ENCODE assay signal across 8 cellular contexts in the genomic region with DNA sequence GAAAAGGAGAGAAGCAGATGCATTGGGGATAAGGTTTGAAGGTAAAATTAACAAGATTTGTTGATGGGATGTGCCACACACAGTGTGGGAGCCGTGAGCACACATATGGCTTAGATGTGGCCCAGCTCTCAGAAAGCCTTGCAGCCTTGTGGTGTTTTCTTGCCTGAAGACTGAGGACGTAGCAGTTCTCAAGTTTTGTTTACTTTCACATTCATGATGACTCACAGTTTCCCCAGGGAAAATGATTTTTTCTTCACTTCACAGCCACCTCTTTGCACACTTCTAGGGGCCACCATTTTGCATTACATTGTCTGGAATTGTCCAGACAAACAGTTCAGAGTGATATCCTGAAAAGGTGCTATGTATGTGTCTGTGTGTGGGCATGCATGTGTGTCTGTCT.
DNase-seq lines count a peak whose midpoint lies in the region; ATAC-seq, FAIRE-seq and TF ChIP-seq lines count a peak whose summit lies in the region.

No MANE protein-coding gene starts in this region.

- no peak for TF ChIP-seq CTCF in A673 (conservative IDR thresholded peaks at IDR 0.05; ENCODE audit: low read depth, low read length)
- no peak for TF ChIP-seq CTCF in kidney (IDR thresholded peaks at IDR 0.05; ENCODE audit: borderline replicate concordance, extremely low read depth, insufficient read depth)

- DNase-seq in A673 (ENCODE audit: low spot score) (peak; percentile 69), amniotic epithelial cell (ENCODE audit: low read depth) (peak; percentile 90), skeletal muscle cell (ENCODE audit: low read depth) (peak; percentile 86), kidney (no peak), COLO668 (lab: John Stamatoyannopoulos, UW; ENCODE audit: unreplicated experiment) (no peak)
- DNase-seq in stimulated activated CD8-positive, alpha-beta memory T cell treated with anti-CD3 and anti-CD28 coated beads, Interleukin-4, amount 100 ng/mL, for 48 hours = no peak

- no peak overlapping the region for H3K9ac ChIP-seq in kidney (ENCODE audit: low read length in 2 of 2)

- no peak for FAIRE-seq in kidney (lab: Jason Lieb, UNC)

- intact Hi-C loops in A673 (cut with micrococcal nuclease; ENCODE audit: unreplicated experiment) (no loop called here), kidney (cut with DNase I) (no loop called here)

- H3K9me3 ChIP-seq in A673 (ENCODE audit: low read depth, low read length, poor library complexity, severe bottlenecking) = peaks cover 2% of the 10 kb centered on the region
- H3K9me3 ChIP-seq in kidney (ENCODE audit: control insufficient read depth in 1 of 2, low read length in 2 of 2) = no peaks in the 10 kb centered on the region

- no TSS peak for BruUV-seq in A673 (replicated peaks; lab: Mats Ljungman, UMichigan)

- no peak overlapping the region for H3K4me3 ChIP-seq in A673 (ENCODE audit: low read depth, low read length, poor library complexity, severe bottlenecking)
- no peak overlapping the region for H3K4me3 ChIP-seq in skeletal muscle cell (ENCODE audit: low read depth, low read length)
- no peak overlapping the region for H3K4me3 ChIP-seq in kidney (ENCODE audit: low read length in 2 of 2)

- H3K27me3 ChIP-seq in A673 (replicated peaks; ENCODE audit: insufficient read depth, low read depth, low read length, poor library complexity) = no peaks in the 10 kb centered on the region

- H3K4me1 ChIP-seq in A673 (ENCODE audit: insufficient read depth, low read length, poor library complexity, severe bottlenecking) = peaks cover 11% of the 10 kb centered on the region
- H3K4me1 ChIP-seq in kidney (ENCODE audit: control insufficient read depth in 1 of 2, insufficient read depth in 1 of 2, low read depth in 1 of 2, low read length in 2 of 2) = no peaks in the 10 kb centered on the region

- H3K36me3 ChIP-seq in A673 (ENCODE audit: insufficient read depth, low read length, poor library complexity, severe bottlenecking) (no peaks in the 10 kb centered on the region), kidney (ENCODE audit: control insufficient read depth in 1 of 2, insufficient read depth in 2 of 2, low read length in 2 of 2) (no peaks in the 10 kb centered on the region)

- ATAC-seq in GM19328 (IDR thresholded peaks at IDR 0.05; ENCODE audit: unreplicated experiment) (peak; percentile 77), HG03280 (IDR thresholded peaks at IDR 0.05; ENCODE audit: unreplicated experiment) (peak; percentile 80)

- CTCF ChIA-PET in A673 (lab: Charles Lee) = no interaction called here

- no peak overlapping the region for H3K27ac ChIP-seq in A673 (ENCODE audit: low read depth, low read length, poor library complexity, severe bottlenecking)
- no peak overlapping the region for H3K27ac ChIP-seq in kidney (ENCODE audit: low read depth in 2 of 2, low read length in 2 of 2)

- POLR2A ChIA-PET in A673 (lab: Charles Lee; ENCODE audit: low non-redundant PET) = no interaction called here

Comparison
In these comparisons a context has a peak if more than half of its experiments do, and no peak if none do; other contexts are left out.
1. DNase-seq: peak in A673 (single experiment), amniotic epithelial cell (single experiment) and skeletal muscle cell (single experiment); none in stimulated activated CD8-positive, alpha-beta memory T cell treated with anti-CD3 and anti-CD28 coated beads, Interleukin-4, amount 100 ng/mL, for 48 hours (single experiment), kidney (single experiment) and COLO668 (single experiment).